Comparison of ENCODE assay signal across 28 cellular contexts in genomic region chr1:192862271-192862670, GRCh38.
"Had no signal": no experiment of that assay in that cellular context is flagged by ENCODE, and none has a peak within 500 bp of the region (broad histone marks: within the 10 kb centered on the region; RNA-seq: fewer than 3 reads in every experiment).

No MANE protein-coding gene starts in this region.

- DNase-seq: colonic mucosa; effector CD8-positive, alpha-beta T cell; endodermal cell; erythroblast; gastrocnemius medialis; head of caudate nucleus; kidney; left lung; mesendoderm; midbrain; naive thymus-derived CD4-positive, alpha-beta T cell; stimulated activated CD4-positive, alpha-beta T cell treated with anti-CD3 and anti-CD28 coated beads, Interleukin-12 subunit alpha, Interleukin-12 subunit beta, amount 100 ng/mL, for 4 hours; stimulated activated CD4-positive, alpha-beta T cell treated with anti-CD3 and anti-CD28 coated beads, Interleukin-1b, Interleukin-23, amount 100 ng/mL, for 48 hours; stimulated activated CD4-positive, alpha-beta T cell treated with anti-CD3 and anti-CD28 coated beads, Interleukin-4, amount 100 ng/mL, for 1 hour; stimulated activated CD8-positive, alpha-beta memory T cell treated with anti-CD3 and anti-CD28 coated beads, Interleukin-4, amount 100 ng/mL, for 48 hours; stimulated activated naive CD4-positive, alpha-beta T cell; stimulated activated naive CD8-positive, alpha-beta T cell treated with anti-CD3 and anti-CD28 coated beads, Interleukin-15, amount 100 ng/mL, for 72 hours; trophoblast cell had no signal

- H3K79me2 ChIP-seq: hepatocyte, parathyroid adenoma had no signal

- H3K4me1 Mint-ChIP-seq: nephron; neural progenitor cell; stimulated activated naive CD8-positive, alpha-beta T cell treated with anti-CD3 and anti-CD28 coated beads, Interleukin-15, amount 100 ng/mL, for 72 hours had no signal

- H3K36me3 ChIP-seq: colonic mucosa, gastrocnemius medialis, left lung, neural progenitor cell, right atrium auricular region, suprapubic skin had no signal

- H3K27me3 Mint-ChIP-seq: dendritic cell treated with granulocyte-macrophage colony-stimulating factor and Interleukin-4, amounts not matched to agents 40 ng/mL and 50 ng/mL, for 4 days; naive thymus-derived CD4-positive, alpha-beta T cell; progenitor cell of endocrine pancreas; stimulated activated naive CD8-positive, alpha-beta T cell treated with anti-CD3 and anti-CD28 coated beads, Interleukin-15, amount 100 ng/mL, for 72 hours had no signal

- H3K27ac ChIP-seq: colonic mucosa, gastrocnemius medialis, hepatocyte, left lung, neural progenitor cell, parathyroid adenoma, right atrium auricular region, suprapubic skin had no signal

- ATAC-seq: gastrocnemius medialis; left lung; naive thymus-derived CD4-positive, alpha-beta T cell; sciatic nerve; stimulated activated naive CD8-positive, alpha-beta T cell treated with anti-CD3 and anti-CD28 coated beads, Interleukin-15, amount 100 ng/mL, for 72 hours had no signal

- H3K9ac ChIP-seq: neural progenitor cell, parathyroid adenoma had no signal

- H3K4me3 ChIP-seq: colonic mucosa, gastrocnemius medialis, hepatocyte, left lung, neural progenitor cell, right atrium auricular region, smooth muscle cell, suprapubic skin had no signal

- H3K9me3 Mint-ChIP-seq: dendritic cell treated with granulocyte-macrophage colony-stimulating factor and Interleukin-4, amounts not matched to agents 40 ng/mL and 50 ng/mL, for 4 days; naive thymus-derived CD4-positive, alpha-beta T cell; nephron; stimulated activated naive CD8-positive, alpha-beta T cell treated with anti-CD3 and anti-CD28 coated beads, Interleukin-15, amount 100 ng/mL, for 72 hours had no signal

- H3K9me3 ChIP-seq: colonic mucosa, gastrocnemius medialis, left lung, right atrium auricular region, suprapubic skin had no signal

- H3K4me3 Mint-ChIP-seq: dendritic cell treated with granulocyte-macrophage colony-stimulating factor and Interleukin-4, amounts not matched to agents 40 ng/mL and 50 ng/mL, for 4 days; endodermal cell; naive thymus-derived CD4-positive, alpha-beta T cell; nephron; neural progenitor cell; stimulated activated naive CD8-positive, alpha-beta T cell treated with anti-CD3 and anti-CD28 coated beads, Interleukin-15, amount 100 ng/mL, for 72 hours had no signal

- H3K27me3 ChIP-seq: colonic mucosa, gastrocnemius medialis, hepatocyte, left lung, neural progenitor cell, right atrium auricular region, suprapubic skin had no signal

- H3K4me2 ChIP-seq: hepatocyte, neural progenitor cell, smooth muscle cell had no signal

- H3K4me1 ChIP-seq: colonic mucosa, gastrocnemius medialis, left lung, neural progenitor cell, parathyroid adenoma, right atrium auricular region, suprapubic skin had no signal

- H2AFZ ChIP-seq: hepatocyte, neural progenitor cell, parathyroid adenoma had no signal

- H3K36me3 Mint-ChIP-seq: naive thymus-derived CD4-positive, alpha-beta T cell; neural progenitor cell had no signal

- H3K27ac Mint-ChIP-seq: dendritic cell treated with granulocyte-macrophage colony-stimulating factor and Interleukin-4, amounts not matched to agents 40 ng/mL and 50 ng/mL, for 4 days; endodermal cell; naive thymus-derived CD4-positive, alpha-beta T cell; nephron; neural progenitor cell; stimulated activated naive CD8-positive, alpha-beta T cell treated with anti-CD3 and anti-CD28 coated beads, Interleukin-15, amount 100 ng/mL, for 72 hours had no signal
